7 cellular contexts compared by ENCODE assay signal in genomic region chr19:1906985-1907562, GRCh38. TPM values are rescaled to one million over a fixed set of nuclear protein-coding genes. Genes with fewer than 3 reads are reported as not detected.
DNase-seq lines count a peak whose midpoint lies in the region.
"Had no signal": no experiment of that assay in that cellular context is flagged by ENCODE, and none has a peak within 500 bp of the region (broad histone marks: within the 10 kb centered on the region; RNA-seq: fewer than 3 reads in every experiment).

No MANE protein-coding gene starts in this region.

- no peak for DNase-seq in CD8-positive, alpha-beta memory T cell
- DNase-seq in activated T-helper 1 cell treated with anti-CD3 and anti-CD28 coated beads, Interleukin-12 subunit alpha, Interleukin-12 subunit beta, Interleukin-2, Interleukin-4 antibody, amounts not matched to agents 30 ng/mL and 10 ng/mL and 1 ng/mL, durations not matched to agents 14 hours and 24 hours and 36 hours (ENCODE audit: low spot score), result no peak
- no peak for DNase-seq in activated gamma-delta T cell treated with Interleukin-2 at 50 U/mL for 16 hours
- no peak for DNase-seq in GM19240 (ENCODE audit: insufficient read length, low spot score)
- no peak for DNase-seq in A172 (ENCODE audit: low spot score)

- H3K27me3 Mint-ChIP-seq in CD8-positive, alpha-beta memory T cell, result no peaks in the 10 kb centered on the region
- no peaks in the 10 kb centered on the region for H3K27me3 Mint-ChIP-seq in activated T-helper 1 cell treated with anti-CD3 and anti-CD28 coated beads, Interleukin-12 subunit alpha, Interleukin-12 subunit beta, Interleukin-2, Interleukin-4 antibody, amounts not matched to agents 30 ng/mL and 10 ng/mL and 1 ng/mL, durations not matched to agents 14 hours and 24 hours and 36 hours (ENCODE audit: insufficient read depth)

- POLR2A ChIA-PET in CD8-positive, alpha-beta memory T cell (lab: Charles Lee), result interaction anchor here (0.6 kb wide), 1 partner anchor 32 kb away, joined by 8 read pairs; no protein-coding TSS in a partner anchor

- H3K4me3 ChIP-seq in CD8-positive, alpha-beta memory T cell (ENCODE audit: low read length), result no peak overlapping the region
- H3K4me3 ChIP-seq in mucosa of stomach (ENCODE audit: low read length), result no peak overlapping the region
- H3K4me3 ChIP-seq: thoracic aorta had no signal

- H3K4me3 Mint-ChIP-seq in CD8-positive, alpha-beta memory T cell, result peak overlapping the region in 5 of 7 donors; percentile 28 to 78 (median 58)
- peak overlapping the region; percentile 64 for H3K4me3 Mint-ChIP-seq in activated T-helper 1 cell treated with anti-CD3 and anti-CD28 coated beads, Interleukin-12 subunit alpha, Interleukin-12 subunit beta, Interleukin-2, Interleukin-4 antibody, amounts not matched to agents 30 ng/mL and 10 ng/mL and 1 ng/mL, durations not matched to agents 14 hours and 24 hours and 36 hours

- intact Hi-C loops in activated T-helper 1 cell treated with anti-CD3 and anti-CD28 coated beads, Interleukin-12 subunit alpha, Interleukin-12 subunit beta, Interleukin-2, Interleukin-4 antibody, amounts not matched to agents 30 ng/mL and 10 ng/mL and 1 ng/mL, durations not matched to agents 14 hours and 24 hours and 36 hours (cut with micrococcal nuclease), result no loop called here

- no peaks in the 10 kb centered on the region for H3K9me3 ChIP-seq in CD8-positive, alpha-beta memory T cell (ENCODE audit: low read length)
- H3K9me3 ChIP-seq in mucosa of stomach (ENCODE audit: control insufficient read depth, low read length), result no peaks in the 10 kb centered on the region
- H3K9me3 ChIP-seq: thoracic aorta had no signal

- H3K27ac Mint-ChIP-seq in CD8-positive, alpha-beta memory T cell, result peak overlapping the region in 3 of 8 donors; percentile 29 to 77 (median 50)
- no peak overlapping the region for H3K27ac Mint-ChIP-seq in activated T-helper 1 cell treated with anti-CD3 and anti-CD28 coated beads, Interleukin-12 subunit alpha, Interleukin-12 subunit beta, Interleukin-2, Interleukin-4 antibody, amounts not matched to agents 30 ng/mL and 10 ng/mL and 1 ng/mL, durations not matched to agents 14 hours and 24 hours and 36 hours

- H3K27ac ChIP-seq in CD8-positive, alpha-beta memory T cell (ENCODE audit: low read depth, low read length), result no peak overlapping the region
- H3K27ac ChIP-seq: thoracic aorta had no signal

- no peaks in the 10 kb centered on the region for H3K9me3 Mint-ChIP-seq in CD8-positive, alpha-beta memory T cell
- no peaks in the 10 kb centered on the region for H3K9me3 Mint-ChIP-seq in activated T-helper 1 cell treated with anti-CD3 and anti-CD28 coated beads, Interleukin-12 subunit alpha, Interleukin-12 subunit beta, Interleukin-2, Interleukin-4 antibody, amounts not matched to agents 30 ng/mL and 10 ng/mL and 1 ng/mL, durations not matched to agents 14 hours and 24 hours and 36 hours

- CTCF ChIA-PET in CD8-positive, alpha-beta memory T cell (lab: Charles Lee), result interaction anchor here (1.9 kb wide), 1 partner anchor 32 kb away, joined by 5 read pairs; no protein-coding TSS in a partner anchor

- H3K4me1 Mint-ChIP-seq in CD8-positive, alpha-beta memory T cell, result peaks cover 22 to 41% (median 37%) of the 10 kb centered on the region in 3 donors
- H3K4me1 Mint-ChIP-seq in activated T-helper 1 cell treated with anti-CD3 and anti-CD28 coated beads, Interleukin-12 subunit alpha, Interleukin-12 subunit beta, Interleukin-2, Interleukin-4 antibody, amounts not matched to agents 30 ng/mL and 10 ng/mL and 1 ng/mL, durations not matched to agents 14 hours and 24 hours and 36 hours (ENCODE audit: low read depth), result peaks cover 29% of the 10 kb centered on the region

- H3K36me3 ChIP-seq in CD8-positive, alpha-beta memory T cell (ENCODE audit: insufficient read depth, low read length), result no peaks in the 10 kb centered on the region
- H3K36me3 ChIP-seq in mucosa of stomach (ENCODE audit: control insufficient read depth, insufficient read depth, low read length), result no peaks in the 10 kb centered on the region
- H3K36me3 ChIP-seq: thoracic aorta had no signal

- peak overlapping the region; percentile 71 for H3K9ac ChIP-seq in mucosa of stomach (ENCODE audit: low read length)

- peaks cover 15% of the 10 kb centered on the region for H3K4me1 ChIP-seq in CD8-positive, alpha-beta memory T cell (ENCODE audit: insufficient read depth, low read length)
- peaks cover 50% of the 10 kb centered on the region for H3K4me1 ChIP-seq in mucosa of stomach (ENCODE audit: control insufficient read depth, insufficient read depth, low read length)

- H3K27me3 ChIP-seq in CD8-positive, alpha-beta memory T cell (ENCODE audit: insufficient read depth, low read length, poor library complexity, severe bottlenecking), result no peaks in the 10 kb centered on the region
- H3K27me3 ChIP-seq in mucosa of stomach (ENCODE audit: control insufficient read depth, insufficient read depth, low read length), result no peaks in the 10 kb centered on the region

- H3K36me3 Mint-ChIP-seq in CD8-positive, alpha-beta memory T cell, result peaks cover 0 to 5% (median 0%) of the 10 kb centered on the region in 3 donors
- peaks cover 3% of the 10 kb centered on the region for H3K36me3 Mint-ChIP-seq in activated T-helper 1 cell treated with anti-CD3 and anti-CD28 coated beads, Interleukin-12 subunit alpha, Interleukin-12 subunit beta, Interleukin-2, Interleukin-4 antibody, amounts not matched to agents 30 ng/mL and 10 ng/mL and 1 ng/mL, durations not matched to agents 14 hours and 24 hours and 36 hours (ENCODE audit: low read depth)

RNA-seq across cellular contexts. Expression of gene ADAT3, which starts 1.9 kb away (rescaled TPM):
- total RNA-seq in CD8-positive, alpha-beta memory T cell, result 1 to 10 TPM; 6.3 to 6.6 TPM
- 4.6 TPM for polyA plus RNA-seq in CD8-positive, alpha-beta memory T cell
- total RNA-seq in activated T-helper 1 cell treated with anti-CD3 and anti-CD28 coated beads, Interleukin-12 subunit alpha, Interleukin-12 subunit beta, Interleukin-2, Interleukin-4 antibody, amounts not matched to agents 30 ng/mL and 10 ng/mL and 1 ng/mL, durations not matched to agents 14 hours and 24 hours and 36 hours, result 8.4 and 9.6 TPM in 2 replicates
- 2.3 and 3.7 TPM in 2 replicates for total RNA-seq in A172 (2014; rRNA removed; shearing (Covaris generic))

RNA-seq across cellular contexts. Expression of gene SCAMP4, which starts 1.9 kb away (rescaled TPM):
- total RNA-seq in CD8-positive, alpha-beta memory T cell, result 10 to 100 TPM; 38.6 to 40.6 TPM
- polyA plus RNA-seq in CD8-positive, alpha-beta memory T cell, result 16.3 TPM
- total RNA-seq in activated T-helper 1 cell treated with anti-CD3 and anti-CD28 coated beads, Interleukin-12 subunit alpha, Interleukin-12 subunit beta, Interleukin-2, Interleukin-4 antibody, amounts not matched to agents 30 ng/mL and 10 ng/mL and 1 ng/mL, durations not matched to agents 14 hours and 24 hours and 36 hours, result 38.0 and 41.5 TPM in 2 replicates
- total RNA-seq in A172 (2014; rRNA removed; shearing (Covaris generic)), result 71.1 and 134 TPM in 2 replicates

RNA-seq across cellular contexts. Expression of gene ABHD17A, which starts 21.8 kb away (rescaled TPM):
- 100 to 1,000 TPM; 105 to 114 TPM for total RNA-seq in CD8-positive, alpha-beta memory T cell
- polyA plus RNA-seq in CD8-positive, alpha-beta memory T cell, result 252 TPM
- 115 TPM in 2 replicates for total RNA-seq in activated T-helper 1 cell treated with anti-CD3 and anti-CD28 coated beads, Interleukin-12 subunit alpha, Interleukin-12 subunit beta, Interleukin-2, Interleukin-4 antibody, amounts not matched to agents 30 ng/mL and 10 ng/mL and 1 ng/mL, durations not matched to agents 14 hours and 24 hours and 36 hours
- total RNA-seq in A172 (2014; rRNA removed; shearing (Covaris generic)), result 72.6 and 120 TPM in 2 replicates

RNA-seq across cellular contexts. Expression of gene CSNK1G2, which starts 33.9 kb away (rescaled TPM):
- 10 to 100 TPM; 62.1 to 63.5 TPM for total RNA-seq in CD8-positive, alpha-beta memory T cell
- 58.2 TPM for polyA plus RNA-seq in CD8-positive, alpha-beta memory T cell
- 95.2 and 101 TPM in 2 replicates for total RNA-seq in activated T-helper 1 cell treated with anti-CD3 and anti-CD28 coated beads, Interleukin-12 subunit alpha, Interleukin-12 subunit beta, Interleukin-2, Interleukin-4 antibody, amounts not matched to agents 30 ng/mL and 10 ng/mL and 1 ng/mL, durations not matched to agents 14 hours and 24 hours and 36 hours
- 83.5 and 88.1 TPM in 2 replicates for total RNA-seq in A172 (2014; rRNA removed; shearing (Covaris generic))

RNA-seq across cellular contexts. Expression of gene KLF16, which starts 43.7 kb away (rescaled TPM):
- total RNA-seq in CD8-positive, alpha-beta memory T cell, result 10 to 100 TPM; 42.8 to 43.1 TPM
- polyA plus RNA-seq in CD8-positive, alpha-beta memory T cell, result 0.92 TPM
- 34.5 and 39.1 TPM in 2 replicates for total RNA-seq in activated T-helper 1 cell treated with anti-CD3 and anti-CD28 coated beads, Interleukin-12 subunit alpha, Interleukin-12 subunit beta, Interleukin-2, Interleukin-4 antibody, amounts not matched to agents 30 ng/mL and 10 ng/mL and 1 ng/mL, durations not matched to agents 14 hours and 24 hours and 36 hours
- total RNA-seq in A172 (2014; rRNA removed; shearing (Covaris generic)), result 8.2 and 11.5 TPM in 2 replicates
